8 cellular contexts compared by ENCODE assay signal in genomic region chr2:179898873-179899272, GRCh38. TPM values are rescaled to one million over a fixed set of nuclear protein-coding genes. Genes with fewer than 3 reads are reported as not detected.
DNase-seq lines count a peak whose midpoint lies in the region; ATAC-seq and TF ChIP-seq lines count a peak whose summit lies in the region.

No MANE protein-coding gene starts in this region.

- peak; percentile 71 for TF ChIP-seq CTCF in OCI-LY1 (IDR thresholded peaks at IDR 0.05; ENCODE audit: low read length)

- peak; percentile 13 for DNase-seq in Caki2 (ENCODE audit: low read depth)
- DNase-seq in fibroblast of the conjunctiva (ENCODE audit: low read depth), result peak; percentile 0
- DNase-seq in CD1c-positive myeloid dendritic cell (ENCODE audit: extremely low spot score), result no peak
- no peak for DNase-seq in epidermal melanocyte (ENCODE audit: insufficient read length, low spot score)
- DNase-seq in NK-92 treated with Interleukin-12 subunit alpha and Interleukin-12 subunit beta, amount 100 ng/mL, for 24 hours (lab: John Stamatoyannopoulos, UW), result no peak

- peak overlapping the region; percentile 68; the same call in 1 of the 2 replicates for H2AFZ ChIP-seq in OCI-LY1 (ENCODE audit: low read length)

- H4K20me1 ChIP-seq in OCI-LY1 (ENCODE audit: insufficient read depth, low read length), result no peaks in the 10 kb centered on the region

- no peaks in the 10 kb centered on the region for H3K79me2 ChIP-seq in OCI-LY1 (ENCODE audit: insufficient read depth, low read length)

- no peaks in the 10 kb centered on the region for H3K27me3 ChIP-seq in OCI-LY1 (ENCODE audit: insufficient read depth, low read length)

- ATAC-seq in GM18870 (IDR thresholded peaks at IDR 0.05; ENCODE audit: unreplicated experiment) (peak; percentile 79), HG03280 (IDR thresholded peaks at IDR 0.05; ENCODE audit: unreplicated experiment) (peak; percentile 92)

- H3K9ac ChIP-seq in OCI-LY1 (ENCODE audit: low read length), result no peak overlapping the region

- H3K4me1 ChIP-seq in OCI-LY1 (ENCODE audit: insufficient read depth, low read length, severe bottlenecking), result peaks cover 9% of the 10 kb centered on the region

- no peaks in the 10 kb centered on the region for H3K9me2 ChIP-seq in OCI-LY1 (ENCODE audit: low read depth, low read length)

- no peaks in the 10 kb centered on the region for H3K36me3 ChIP-seq in OCI-LY1 (ENCODE audit: insufficient read depth, low read length)

- H3K9me3 ChIP-seq in OCI-LY1 (ENCODE audit: low read length), result peaks cover 2% of the 10 kb centered on the region; the same call in 1 of the 2 replicates

- in situ Hi-C loops in Caki2 (cut with HindIII; ENCODE audit: low pct_unique_long_range_greater_than_20kb, low sequenced_read_pairs), result no loop called here

- no peaks in the 10 kb centered on the region for H3F3A ChIP-seq in OCI-LY1 (ENCODE audit: insufficient read depth, low read length)

- no peak overlapping the region for H3K27ac ChIP-seq in OCI-LY1 (ENCODE audit: low read depth, low read length, poor library complexity, severe bottlenecking)

- no peak overlapping the region for H3K4me3 ChIP-seq in OCI-LY1 (ENCODE audit: low read depth, low read length, poor library complexity, severe bottlenecking)

- no peak overlapping the region for H3K4me2 ChIP-seq in OCI-LY1 (ENCODE audit: low read length)

RNA-seq across cellular contexts. Expression of gene ZNF385B, which starts 37.5 kb away (rescaled TPM):
- not detected in 2 replicates for total RNA-seq in Caki2 (2014; rRNA removed; shearing (Covaris generic); ENCODE audit: low replicate concordance)

Comparison
In these comparisons a context has a peak if more than half of its experiments do, and no peak if none do; other contexts are left out.
1. DNase-seq: peak in Caki2 (single experiment) and fibroblast of the conjunctiva (single experiment); none in CD1c-positive myeloid dendritic cell (single experiment), epidermal melanocyte (single experiment) and NK-92 treated with Interleukin-12 subunit alpha and Interleukin-12 subunit beta, amount 100 ng/mL, for 24 hours (single experiment).